In genomic region chr2:24809316-24810007, GRCh38 we compare ENCODE assay signal across 16 cellular contexts. TPM values are rescaled to one million over a fixed set of nuclear protein-coding genes. Genes with fewer than 3 reads are reported as not detected.
DNase-seq lines count a peak whose midpoint lies in the region; ATAC-seq and TF ChIP-seq lines count a peak whose summit lies in the region.
"Had no signal": no experiment of that assay in that cellular context is flagged by ENCODE, and none has a peak within 500 bp of the region (broad histone marks: within the 10 kb centered on the region; RNA-seq: fewer than 3 reads in every experiment).

No MANE protein-coding gene starts in this region.

- CTCF ChIA-PET in activated CD4-positive, alpha-beta memory T cell treated with anti-CD3 and anti-CD28 coated beads, Interleukin-2, amount 10 ng/mL, durations not matched to agents 7 days and 5 days (lab: Charles Lee), result interaction anchor here (1.0 to 1.4 kb wide), 2 partner anchors 10 to 18 kb away, joined by 4 read pairs; no protein-coding TSS in a partner anchor
- CTCF ChIA-PET in activated CD4-positive, alpha-beta memory T cell treated with anti-CD3 and anti-CD28 coated beads for 36 hours (lab: Charles Lee), result interaction anchor here (0.7 to 1.0 kb wide), 3 partner anchors 17 to 399 kb away, joined by 3 to 4 read pairs (median 3); no protein-coding TSS in a partner anchor
- CTCF ChIA-PET in HEK293 (lab: Yijun Ruan, JAX), result no interaction called here

- no peaks in the 10 kb centered on the region for H3K27me3 Mint-ChIP-seq in activated CD4-positive, alpha-beta memory T cell treated with anti-CD3 and anti-CD28 coated beads, Interleukin-2, amount 10 ng/mL, durations not matched to agents 7 days and 5 days
- H3K27me3 Mint-ChIP-seq in activated CD4-positive, alpha-beta memory T cell treated with anti-CD3 and anti-CD28 coated beads for 36 hours, result no peaks in the 10 kb centered on the region
- no peaks in the 10 kb centered on the region for H3K27me3 Mint-ChIP-seq in mesothelial cell of epicardium (ENCODE audit: low read depth)

- no peak overlapping the region for H3K27ac Mint-ChIP-seq in activated CD4-positive, alpha-beta memory T cell treated with anti-CD3 and anti-CD28 coated beads, Interleukin-2, amount 10 ng/mL, durations not matched to agents 7 days and 5 days
- H3K27ac Mint-ChIP-seq in activated CD4-positive, alpha-beta memory T cell treated with anti-CD3 and anti-CD28 coated beads for 36 hours, result no peak overlapping the region
- H3K27ac Mint-ChIP-seq in mesothelial cell of epicardium, result peak overlapping the region; percentile 17

- POLR2A ChIA-PET in activated CD4-positive, alpha-beta memory T cell treated with anti-CD3 and anti-CD28 coated beads, Interleukin-2, amount 10 ng/mL, durations not matched to agents 7 days and 5 days (lab: Charles Lee), result interaction anchor here (1.0 kb wide), 1 partner anchor 17 kb away, joined by 4 read pairs; the partner anchor contains the start of genes CENPO and PTRHD1
- POLR2A ChIA-PET in activated CD4-positive, alpha-beta memory T cell treated with anti-CD3 and anti-CD28 coated beads for 36 hours (lab: Charles Lee), result no interaction called here
- POLR2A ChIA-PET in HEK293 (lab: Yijun Ruan, JAX), result interaction anchor here (0.5 to 0.7 kb wide), 2 partner anchors 224 to 389 kb away, joined by 3 to 5 read pairs; no protein-coding TSS in a partner anchor

- no peak for TF ChIP-seq POLR2A in Peyer's patch (IDR thresholded peaks at IDR 0.05)

- H3K4me1 ChIP-seq in HEK293 (ENCODE audit: control insufficient read depth, insufficient read depth, low read length) (no peaks in the 10 kb centered on the region), Peyer's patch (no peaks in the 10 kb centered on the region)

- H3K27me3 ChIP-seq in brain microvascular endothelial cell (replicated peaks), result no peaks in the 10 kb centered on the region
- no peaks in the 10 kb centered on the region for H3K27me3 ChIP-seq in Peyer's patch

- no peak for DNase-seq in activated CD4-positive, alpha-beta memory T cell treated with anti-CD3 and anti-CD28 coated beads, Interleukin-2, amount 10 ng/mL, durations not matched to agents 7 days and 5 days
- no peak for DNase-seq in activated CD4-positive, alpha-beta memory T cell treated with anti-CD3 and anti-CD28 coated beads for 36 hours
- DNase-seq in brain microvascular endothelial cell, result no peak
- DNase-seq in mesothelial cell of epicardium (ENCODE audit: low spot score in 2 of 2, unreplicated experiment in 2 of 2), result no peak
- DNase-seq in Peyer's patch, result no peak
- no peak for DNase-seq in NCI-H446 (lab: John Stamatoyannopoulos, UW)
- DNase-seq: ACHN; amniotic stem cell; cerebellar nuclear complex; natural killer cell; NCI-H146; NCI-H226; stimulated activated CD4-positive, alpha-beta T cell treated with anti-CD3 and anti-CD28 coated beads, Interleukin-15, amount 100 ng/mL, for 24 hours had no signal

- ATAC-seq in GM18868 (IDR thresholded peaks at IDR 0.05; ENCODE audit: unreplicated experiment), result no peak
- ATAC-seq: natural killer cell had no signal

- H3K4me3 Mint-ChIP-seq in activated CD4-positive, alpha-beta memory T cell treated with anti-CD3 and anti-CD28 coated beads, Interleukin-2, amount 10 ng/mL, durations not matched to agents 7 days and 5 days, result peak overlapping the region; percentile 8
- H3K4me3 Mint-ChIP-seq in activated CD4-positive, alpha-beta memory T cell treated with anti-CD3 and anti-CD28 coated beads for 36 hours, result no peak overlapping the region
- no peak overlapping the region for H3K4me3 Mint-ChIP-seq in mesothelial cell of epicardium
- H3K4me3 Mint-ChIP-seq: natural killer cell had no signal

- in situ Hi-C loops in brain microvascular endothelial cell (cut with HindIII; ENCODE audit: low pct_ligation_motif_present, low sequenced_read_pairs), result no loop called here

- H3K4me3 ChIP-seq in HEK293 (ENCODE audit: low read depth, low read length) (no peak overlapping the region), brain microvascular endothelial cell (ENCODE audit: low read depth, low read length) (no peak overlapping the region), Peyer's patch (no peak overlapping the region)
- H3K4me3 ChIP-seq: lung had no signal

- no peaks in the 10 kb centered on the region for H3K9me3 ChIP-seq in HEK293 (ENCODE audit: control insufficient read depth, insufficient read depth, low read depth, low read length)
- no peaks in the 10 kb centered on the region for H3K9me3 ChIP-seq in Peyer's patch

- peaks cover 63% of the 10 kb centered on the region for H3K36me3 Mint-ChIP-seq in activated CD4-positive, alpha-beta memory T cell treated with anti-CD3 and anti-CD28 coated beads, Interleukin-2, amount 10 ng/mL, durations not matched to agents 7 days and 5 days (ENCODE audit: low read depth)
- peaks cover 41% of the 10 kb centered on the region for H3K36me3 Mint-ChIP-seq in activated CD4-positive, alpha-beta memory T cell treated with anti-CD3 and anti-CD28 coated beads for 36 hours
- peaks cover 35% of the 10 kb centered on the region for H3K36me3 Mint-ChIP-seq in mesothelial cell of epicardium
- H3K36me3 Mint-ChIP-seq: natural killer cell had no signal

- H3K9me3 Mint-ChIP-seq in activated CD4-positive, alpha-beta memory T cell treated with anti-CD3 and anti-CD28 coated beads, Interleukin-2, amount 10 ng/mL, durations not matched to agents 7 days and 5 days, result no peaks in the 10 kb centered on the region
- peaks cover 4% of the 10 kb centered on the region for H3K9me3 Mint-ChIP-seq in activated CD4-positive, alpha-beta memory T cell treated with anti-CD3 and anti-CD28 coated beads for 36 hours
- peaks cover 17% of the 10 kb centered on the region for H3K9me3 Mint-ChIP-seq in mesothelial cell of epicardium
- H3K9me3 Mint-ChIP-seq: natural killer cell had no signal

- H3K4me1 Mint-ChIP-seq in activated CD4-positive, alpha-beta memory T cell treated with anti-CD3 and anti-CD28 coated beads, Interleukin-2, amount 10 ng/mL, durations not matched to agents 7 days and 5 days, result peaks cover 27% of the 10 kb centered on the region
- peaks cover 22% of the 10 kb centered on the region for H3K4me1 Mint-ChIP-seq in activated CD4-positive, alpha-beta memory T cell treated with anti-CD3 and anti-CD28 coated beads for 36 hours (ENCODE audit: low read depth)
- H3K4me1 Mint-ChIP-seq in mesothelial cell of epicardium, result no peaks in the 10 kb centered on the region

- intact Hi-C loops in activated CD4-positive, alpha-beta memory T cell treated with anti-CD3 and anti-CD28 coated beads for 36 hours (cut with micrococcal nuclease), result no loop called here

- TF ChIP-seq CTCF in HEK293 (tag by site-specific recombination; IDR thresholded peaks at IDR 0.05), result no peak
- TF ChIP-seq CTCF in brain microvascular endothelial cell (IDR thresholded peaks at IDR 0.05; ENCODE audit: low read depth, low read length, missing control alignments), result no peak
- no peak for TF ChIP-seq CTCF in mesothelial cell of epicardium (IDR thresholded peaks at IDR 0.05; ENCODE audit: unreplicated experiment)
- TF ChIP-seq CTCF in Peyer's patch (IDR thresholded peaks at IDR 0.05), result no peak

- H3K36me3 ChIP-seq in HEK293 (ENCODE audit: control insufficient read depth in 2 of 2, insufficient read depth in 1 of 2, low read length in 2 of 2) (peaks cover 12 to 26% of the 10 kb centered on the region in 2 experiments), brain microvascular endothelial cell (replicated peaks) (no peaks in the 10 kb centered on the region), Peyer's patch (peaks cover 0 to 8% (median 0%) of the 10 kb centered on the region in 3 donors)

- H3K27ac ChIP-seq in HEK293 (ENCODE audit: extremely low read depth, low read depth, low read length) (no peak overlapping the region), brain microvascular endothelial cell (peak overlapping the region; percentile 39), Peyer's patch (no peak overlapping the region)

TF ChIP-seq in HEK293, 187 proteins besides CTCF, POLR2A, EP300 and RAD21:
- TF ChIP-seq ZNF521 (tag by site-specific recombination; IDR thresholded peaks at IDR 0.05) (no peak), ZNF362 (tag by site-specific recombination; IDR thresholded peaks at IDR 0.05) (peak; percentile 69), EGR2 (tag by site-specific recombination; IDR thresholded peaks at IDR 0.05; ENCODE audit: low read depth) (no peak), ZFHX2 (tag by site-specific recombination; conservative IDR thresholded peaks at IDR 0.05) (no peak)

RNA-seq across cellular contexts. Expression of gene CENPO, which starts 16.2 kb away (rescaled TPM):
- total RNA-seq in activated CD4-positive, alpha-beta memory T cell treated with anti-CD3 and anti-CD28 coated beads, Interleukin-2, amount 10 ng/mL, durations not matched to agents 7 days and 5 days, result 10 to 100 TPM; 40.3 to 42.9 TPM
- 10 to 100 TPM; 39.9 to 42.4 TPM for total RNA-seq in activated CD4-positive, alpha-beta memory T cell treated with anti-CD3 and anti-CD28 coated beads for 36 hours
- total RNA-seq in mesothelial cell of epicardium, result 18.1 to 19.0 TPM (median 18.8 TPM) in 3 replicates
- total RNA-seq in Peyer's patch, result 10 to 100 TPM in 2 of 4 donors, 1 to 10 TPM in 2; 8.5 to 10.7 (median 10.0) TPM

RNA-seq across cellular contexts. Expression of gene PTRHD1, which starts 16.3 kb away (rescaled TPM):
- total RNA-seq in activated CD4-positive, alpha-beta memory T cell treated with anti-CD3 and anti-CD28 coated beads, Interleukin-2, amount 10 ng/mL, durations not matched to agents 7 days and 5 days, result 10 to 100 TPM; 25.4 to 25.5 TPM
- total RNA-seq in activated CD4-positive, alpha-beta memory T cell treated with anti-CD3 and anti-CD28 coated beads for 36 hours, result 10 to 100 TPM; 19.2 to 20.3 TPM
- 17.2 to 22.4 TPM (median 22.0 TPM) in 3 replicates for total RNA-seq in mesothelial cell of epicardium
- total RNA-seq in Peyer's patch, result 10 to 100 TPM; 19.9 to 38.7 (median 21.2) TPM
